Comparison of ENCODE assay signal across 8 cellular contexts in genomic region chr19:11738746-11739620, GRCh38. TPM values are rescaled to one million over a fixed set of nuclear protein-coding genes. Genes with fewer than 3 reads are reported as not detected.
A peak's percentile ranks its signal among the peaks of the same experiment; 100 is the strongest.
DNase-seq lines count a peak whose midpoint lies in the region; ATAC-seq, FAIRE-seq and TF ChIP-seq lines count a peak whose summit lies in the region.

TSS of gene ZNF823 (minus strand) at chr19:11738946. CDS start at chr19:11738819, 127 bp downstream.

- dilution Hi-C loops in keratinocyte (cut with MboI; ENCODE audit: extremely low pct_ligation_motif_present, low sequenced_read_pairs) = no loop called here

- ATAC-seq in GM19035 (IDR thresholded peaks at IDR 0.05; ENCODE audit: unreplicated experiment) = peak; percentile 91
- peak; percentile 87 for ATAC-seq in HG03342 (IDR thresholded peaks at IDR 0.05; ENCODE audit: unreplicated experiment)

- FAIRE-seq in keratinocyte (lab: Jason Lieb, UNC) = peak; percentile 92

- peak within 1 kb of the TSS; percentile 90 for H3K4me2 ChIP-seq in keratinocyte (ENCODE audit: control insufficient read depth, extremely low read depth, insufficient read depth, low read depth, low read length)

- peaks cover 18% of the 10 kb centered on the region for H3K79me2 ChIP-seq in keratinocyte (ENCODE audit: control insufficient read depth, insufficient read depth, low read length)

- H3K4me1 ChIP-seq in keratinocyte (ENCODE audit: control insufficient read depth, extremely low read depth, insufficient read depth, low read length) = peaks cover 25% of the 10 kb centered on the region

- H3K36me3 ChIP-seq in keratinocyte (ENCODE audit: control insufficient read depth in 2 of 2, extremely low read depth in 1 of 2, insufficient read depth in 2 of 2, low read length in 2 of 2) = no peaks in the 10 kb centered on the region

- peak within 1 kb of the TSS; percentile 84 to 91 (median 90) for H3K4me3 ChIP-seq in keratinocyte (ENCODE audit: control insufficient read depth in 2 of 3, extremely low read depth in 1 of 3, insufficient read depth in 2 of 3, low read depth in 1 of 3, low read length in 3 of 3)

- peak within 1 kb of the TSS; percentile 87 for H3K9ac ChIP-seq in keratinocyte (ENCODE audit: control insufficient read depth, extremely low read depth, insufficient read depth, low read length)

- H2AFZ ChIP-seq in keratinocyte (ENCODE audit: control insufficient read depth, low read length) = peak within 1 kb of the TSS; percentile 92

- H3K27ac ChIP-seq in keratinocyte (ENCODE audit: control insufficient read depth, insufficient read depth, low read length) = peak within 1 kb of the TSS; percentile 84

- H3K27me3 ChIP-seq in keratinocyte (ENCODE audit: control insufficient read depth, extremely low read depth, insufficient read depth, low read length) = no peaks in the 10 kb centered on the region

- no peak for TF ChIP-seq CTCF in keratinocyte (optimal IDR thresholded peaks at IDR 0.05 in 1 of 3, IDR thresholded peaks at IDR 0.05 in 1 of 3, conservative IDR thresholded peaks at IDR 0.05 in 1 of 3; ENCODE audit: extremely low read depth in 1 of 3, insufficient read depth in 2 of 3, low read length in 3 of 3)

- H3K9me3 ChIP-seq in keratinocyte (ENCODE audit: control insufficient read depth, low read depth, low read length) = no peaks in the 10 kb centered on the region

- DNase-seq in AG20443 (ENCODE audit: low spot score) = peak; percentile 97
- DNase-seq in NCI-H345 treated with DMSO at 0.1 percent for 48 hours (lab: John Stamatoyannopoulos, UW; ENCODE audit: unreplicated experiment) = peak; percentile 47
- peak; percentile 95 for DNase-seq in activated CD4-positive, CD25-positive, alpha-beta regulatory T cell treated with anti-CD3 and anti-CD28 coated beads, Interleukin-2, amount 50 U/mL, for 72 hours
- peak; percentile 97 for DNase-seq in cerebellum (ENCODE audit: low spot score)
- peak; percentile 95 for DNase-seq in keratinocyte (ENCODE audit: low read depth, low spot score)
- peak; percentile 96 to 99 (median 97) for DNase-seq in stimulated activated CD4-positive, alpha-beta T cell treated with anti-CD3 and anti-CD28 coated beads, Interleukin-12 subunit alpha, Interleukin-12 subunit beta, amount 100 ng/mL, for 48 hours (ENCODE audit: low read depth in 2 of 3, low spot score in 1 of 3)

- H4K20me1 ChIP-seq in keratinocyte (ENCODE audit: control insufficient read depth, extremely low read depth, insufficient read depth, low read length) = no peaks in the 10 kb centered on the region

- no peaks in the 10 kb centered on the region for H3K9me1 ChIP-seq in keratinocyte (ENCODE audit: control insufficient read depth, extremely low read depth, insufficient read depth, low read length)

RNA-seq across cellular contexts. Expression of gene ZNF823, which starts in this region (rescaled TPM):
- 23.0 TPM for total RNA-seq in cerebellum
- polyA plus RNA-seq in keratinocyte = 3.7 to 6.3 TPM (median 5.6 TPM) in 3 replicates
- polyA plus RNA-seq in keratinocyte (2011; ENCODE audit: low read depth) = 6.5 TPM
- 1.8 and 4.4 TPM in 2 replicates for polyA plus RNA-seq in keratinocyte (2011; cell fraction: cytosol; rRNA removed)
- 8.4 and 9.0 TPM in 2 replicates for polyA plus RNA-seq in keratinocyte (2011; cell fraction: nucleus; rRNA removed)
- polyA plus RNA-seq in keratinocyte (2012; ENCODE audit: low replicate concordance) = 2.4 and 5.0 TPM in 2 replicates
- 1.9 to 14.2 TPM (median 9.9 TPM) in 3 replicates for polyA minus RNA-seq in keratinocyte
- 7.5 TPM for polyA minus RNA-seq in keratinocyte (2011; cell fraction: cytosol; rRNA and poly(A)+ RNA removed)
- 5.6 and 8.6 TPM in 2 replicates for polyA minus RNA-seq in keratinocyte (2011; cell fraction: nucleus; rRNA and poly(A)+ RNA removed)

Comparison
In these comparisons a context has a peak if more than half of its experiments do, and no peak if none do; other contexts are left out.
1. Peak in every context shown above with its lines: DNase-seq, ATAC-seq, H3K4me3 ChIP-seq and H3K27ac ChIP-seq.
2. DNase-seq: peak in every context shown above with its lines; median percentile 97 in AG20443; 97 in cerebellum; 97 in stimulated activated CD4-positive, alpha-beta T cell treated with anti-CD3 and anti-CD28 coated beads, Interleukin-12 subunit alpha, Interleukin-12 subunit beta, amount 100 ng/mL, for 48 hours; 95 in activated CD4-positive, CD25-positive, alpha-beta regulatory T cell treated with anti-CD3 and anti-CD28 coated beads, Interleukin-2, amount 50 U/mL, for 72 hours; 95 in keratinocyte; 47 in NCI-H345 treated with DMSO at 0.1 percent for 48 hours.